8 cellular contexts compared by ENCODE assay signal in the genomic region with DNA sequence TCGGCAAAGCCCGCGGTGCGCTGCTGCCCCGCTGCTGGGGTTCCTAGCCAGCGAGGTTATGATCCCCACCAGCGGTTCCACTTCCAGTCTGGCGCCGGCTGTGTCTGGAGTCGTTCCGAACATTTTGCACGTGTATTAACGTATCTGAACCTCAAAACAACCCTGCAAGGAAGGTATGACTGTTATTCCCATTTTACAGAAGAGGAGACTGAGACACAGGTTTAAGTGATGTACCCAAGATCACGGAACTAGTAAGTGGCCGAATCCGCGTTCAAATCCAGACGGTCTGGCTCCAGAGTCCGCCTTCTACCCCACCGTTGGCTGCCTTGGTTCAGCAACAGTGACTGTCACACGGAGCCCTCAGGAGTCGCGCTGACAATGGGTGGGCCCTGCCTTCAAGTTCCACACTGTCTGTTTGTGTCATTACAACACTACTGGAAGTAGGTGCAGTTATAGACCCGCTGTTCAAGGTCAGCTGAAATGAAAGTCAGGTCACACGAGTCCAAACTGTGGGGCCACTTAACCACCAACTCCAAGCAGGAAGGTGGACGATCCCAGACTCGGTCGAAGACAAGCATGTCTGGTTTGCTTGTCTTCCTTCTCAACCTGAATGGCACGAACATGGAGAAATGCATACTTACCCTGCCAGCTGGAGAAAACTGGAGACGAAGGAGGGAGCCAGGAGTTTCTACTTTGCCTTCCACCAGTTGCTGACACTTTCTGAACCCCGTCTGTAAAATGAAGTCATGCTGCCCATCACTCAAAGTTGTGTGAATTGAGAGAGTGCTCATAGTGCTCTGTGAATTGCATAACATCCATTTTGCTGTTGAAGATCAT. TPM values are rescaled to one million over a fixed set of nuclear protein-coding genes. Genes with fewer than 3 reads are reported as not detected.
DNase-seq lines count a peak whose midpoint lies in the region; ATAC-seq and TF ChIP-seq lines count a peak whose summit lies in the region.

No MANE protein-coding gene starts in this region.

- CTCF ChIA-PET in RWPE1 (lab: Yijun Ruan, JAX): no interaction called here

- DNase-seq in RWPE1 (ENCODE audit: low spot score) (no peak), putamen (ENCODE audit: low spot score) (no peak), COR-L47 (lab: John Stamatoyannopoulos, UW) (no peak)
- DNase-seq in stimulated activated CD4-positive, alpha-beta T cell treated with anti-CD3 and anti-CD28 coated beads, Interleukin-15, amount 100 ng/mL, for 24 hours: no peak

- H3K27me3 ChIP-seq in esophagus (ENCODE audit: control insufficient read depth in 1 of 2, insufficient read depth in 2 of 2, low read length in 2 of 2) (no peaks in the 10 kb centered on the region), parathyroid adenoma (ENCODE audit: control insufficient read depth, insufficient read depth, low read length) (no peaks in the 10 kb centered on the region)

- no peak; the same call in 1 of the 2 replicates for TF ChIP-seq CTCF in RWPE1 (conservative IDR thresholded peaks at IDR 0.05; ENCODE audit: low read depth)
- TF ChIP-seq CTCF in parathyroid adenoma (IDR thresholded peaks at IDR 0.05): no peak

- H3K4me3 ChIP-seq in esophagus (ENCODE audit: low read depth in 1 of 2, low read length in 2 of 2): peak overlapping the region; percentile 80 to 90
- peak overlapping the region; percentile 53 for H3K4me3 ChIP-seq in parathyroid adenoma (ENCODE audit: low read depth, low read length)

- peak overlapping the region; percentile 75 for H2AFZ ChIP-seq in parathyroid adenoma

- ATAC-seq in HG03135 (IDR thresholded peaks at IDR 0.05; ENCODE audit: unreplicated experiment): no peak

- H3K9me3 ChIP-seq in ES-I3 (ENCODE audit: control insufficient read depth, insufficient read depth, low read length) (no peaks in the 10 kb centered on the region), esophagus (ENCODE audit: control insufficient read depth in 2 of 2, insufficient read depth in 1 of 2, low read depth in 1 of 2, low read length in 1 of 2) (no peaks in the 10 kb centered on the region), parathyroid adenoma (ENCODE audit: control insufficient read depth, low read length) (no peaks in the 10 kb centered on the region)

- POLR2A ChIA-PET in RWPE1 (lab: Yijun Ruan, JAX; ENCODE audit: low non-redundant PET): no interaction called here

- H3K36me3 ChIP-seq in ES-I3 (ENCODE audit: insufficient read depth, low read length) (peaks cover 5% of the 10 kb centered on the region; the same call in 1 of the 2 replicates), esophagus (ENCODE audit: control insufficient read depth in 2 of 2, insufficient read depth in 2 of 2, low read length in 1 of 2) (peaks cover 8 to 9% of the 10 kb centered on the region in 2 donors), parathyroid adenoma (ENCODE audit: control insufficient read depth, insufficient read depth, low read length) (no peaks in the 10 kb centered on the region)

- no peaks in the 10 kb centered on the region for H3K79me2 ChIP-seq in parathyroid adenoma

- H3K4me2 ChIP-seq in parathyroid adenoma (ENCODE audit: low read length): peak overlapping the region; percentile 64

- H3K27ac ChIP-seq in RWPE1: peak overlapping the region; percentile 77
- H3K27ac ChIP-seq in esophagus (ENCODE audit: low read depth in 2 of 2, low read length in 1 of 2): peak overlapping the region; percentile 48 to 81
- H3K27ac ChIP-seq in parathyroid adenoma: peak overlapping the region; percentile 70

- WGBS in esophagus, 2 donors: 14 to 16% methylated on average over 31 of the region's 31 CpGs

- peak overlapping the region; percentile 59 for H3K9ac ChIP-seq in ES-I3 (ENCODE audit: low read depth, low read length)
- no peak overlapping the region for H3K9ac ChIP-seq in parathyroid adenoma

- H3K4me1 ChIP-seq in ES-I3 (ENCODE audit: insufficient read depth, low read length) (peaks cover 30% of the 10 kb centered on the region), esophagus (ENCODE audit: control insufficient read depth in 2 of 2, insufficient read depth in 2 of 2, low read length in 1 of 2) (peaks cover 2 to 7% of the 10 kb centered on the region in 2 donors), parathyroid adenoma (peaks cover 20% of the 10 kb centered on the region)

RNA-seq across cellular contexts. Expression of a gene that starts 0.8 kb away (rescaled TPM):
- 10 to 100 TPM; 16.7 to 41.0 TPM for polyA plus RNA-seq in esophagus

RNA-seq across cellular contexts. Expression of a gene that starts 21.8 kb away (rescaled TPM):
- polyA plus RNA-seq in esophagus: not detected

RNA-seq across cellular contexts. Expression of a gene that starts 43.7 kb away (rescaled TPM):
- under 1 TPM; 0.26 to 0.39 TPM for polyA plus RNA-seq in esophagus
